Comparison of ENCODE assay signal across 8 cellular contexts in genomic region chr16:67173323-67173722, GRCh38. TPM values are rescaled to one million over a fixed set of nuclear protein-coding genes. Genes with fewer than 3 reads are reported as not detected.
DNase-seq lines count a peak whose midpoint lies in the region; ATAC-seq and TF ChIP-seq lines count a peak whose summit lies in the region.
"Had no signal": no experiment of that assay in that cellular context is flagged by ENCODE, and none has a peak within 500 bp of the region (broad histone marks: within the 10 kb centered on the region; RNA-seq: fewer than 3 reads in every experiment).

No MANE protein-coding gene starts in this region.

- H3K27me3 Mint-ChIP-seq in activated CD8-positive, alpha-beta T cell treated with anti-CD3 and anti-CD28 coated beads for 36 hours: peaks cover 68% of the 10 kb centered on the region
- peaks cover 78 to 91% of the 10 kb centered on the region in 2 donors for H3K27me3 Mint-ChIP-seq in stimulated activated naive B cell treated with anti-CD40 and anti-IgM and Interleukin-4, amounts not matched to agents 10 μg/mL and 1 μg/mL and 100 μg/mL, for 72 hours

- H3K9me3 Mint-ChIP-seq in activated CD8-positive, alpha-beta T cell treated with anti-CD3 and anti-CD28 coated beads for 36 hours: no peaks in the 10 kb centered on the region
- H3K9me3 Mint-ChIP-seq in stimulated activated naive B cell treated with anti-CD40 and anti-IgM and Interleukin-4, amounts not matched to agents 10 μg/mL and 1 μg/mL and 100 μg/mL, for 72 hours: no peaks in the 10 kb centered on the region

- H3K4me3 ChIP-seq in HFF-Myc (replicated peaks; ENCODE audit: low read depth, low read length) (peak overlapping the region; percentile 43), iPS-20b (ENCODE audit: low read length) (peak overlapping the region; percentile 66; the same call in 1 of the 2 replicates)

- no peaks in the 10 kb centered on the region for H3K9me3 ChIP-seq in iPS-20b (ENCODE audit: insufficient read depth, low read depth, low read length)

- peaks cover 13% of the 10 kb centered on the region for H3K4me1 ChIP-seq in iPS-20b (ENCODE audit: insufficient read depth, low read length)

- peaks cover 95% of the 10 kb centered on the region for H3K27me3 ChIP-seq in iPS-20b (ENCODE audit: insufficient read depth, low read length)

- H3K4me1 Mint-ChIP-seq in activated CD8-positive, alpha-beta T cell treated with anti-CD3 and anti-CD28 coated beads for 36 hours (ENCODE audit: low read depth): peaks cover 51% of the 10 kb centered on the region
- H3K4me1 Mint-ChIP-seq in stimulated activated naive B cell treated with anti-CD40 and anti-IgM and Interleukin-4, amounts not matched to agents 10 μg/mL and 1 μg/mL and 100 μg/mL, for 72 hours: peaks cover 36 to 46% of the 10 kb centered on the region in 2 donors

- no peak overlapping the region for H3K27ac ChIP-seq in iPS-20b (ENCODE audit: low read length)

- intact Hi-C loops in activated CD8-positive, alpha-beta T cell treated with anti-CD3 and anti-CD28 coated beads for 36 hours (cut with micrococcal nuclease): no loop called here

- H3K27ac Mint-ChIP-seq in activated CD8-positive, alpha-beta T cell treated with anti-CD3 and anti-CD28 coated beads for 36 hours: peak overlapping the region; percentile 32
- no peak overlapping the region for H3K27ac Mint-ChIP-seq in stimulated activated naive B cell treated with anti-CD40 and anti-IgM and Interleukin-4, amounts not matched to agents 10 μg/mL and 1 μg/mL and 100 μg/mL, for 72 hours

- no peak for ATAC-seq in activated CD8-positive, alpha-beta T cell treated with anti-CD3 and anti-CD28 coated beads for 36 hours
- ATAC-seq in stimulated activated naive B cell treated with anti-CD40 and anti-IgM and Interleukin-4, amounts not matched to agents 10 μg/mL and 1 μg/mL and 100 μg/mL, for 72 hours (replicated peaks): no peak

- TF ChIP-seq CTCF in HFF-Myc (IDR thresholded peaks at IDR 0.05; ENCODE audit: low read depth, low read length, missing control alignments): no peak
- no peak for TF ChIP-seq CTCF in activated CD8-positive, alpha-beta T cell treated with anti-CD3 and anti-CD28 coated beads for 36 hours (IDR thresholded peaks at IDR 0.05)

- POLR2A ChIA-PET in activated CD8-positive, alpha-beta T cell treated with anti-CD3 and anti-CD28 coated beads for 36 hours (lab: Charles Lee): interaction anchor here (0.8 to 9.2 kb wide), 2 partner anchors 12 to 208 kb away, joined by 3 to 67 read pairs; partner anchors contain the start of genes FBXL8 and TRADD

- peak overlapping the region; percentile 85 for H3K4me3 Mint-ChIP-seq in activated CD8-positive, alpha-beta T cell treated with anti-CD3 and anti-CD28 coated beads for 36 hours
- peak overlapping the region; percentile 80 to 83 for H3K4me3 Mint-ChIP-seq in stimulated activated naive B cell treated with anti-CD40 and anti-IgM and Interleukin-4, amounts not matched to agents 10 μg/mL and 1 μg/mL and 100 μg/mL, for 72 hours

- CTCF ChIA-PET in activated CD8-positive, alpha-beta T cell treated with anti-CD3 and anti-CD28 coated beads for 36 hours (lab: Charles Lee): interaction anchor here (1.3 to 16.0 kb wide), 3 partner anchors 12 to 155 kb away, joined by 6 to 209 read pairs (median 32); partner anchors contain the start of genes B3GNT9, FBXL8, HSF4 and TRADD

- no peaks in the 10 kb centered on the region for H3K36me3 ChIP-seq in iPS-20b (ENCODE audit: insufficient read depth, low read depth, low read length)

- DNase-seq in HFF-Myc (ENCODE audit: extremely low read depth, low read depth): no peak
- DNase-seq in activated CD8-positive, alpha-beta T cell treated with anti-CD3 and anti-CD28 coated beads for 36 hours: no peak
- DNase-seq in stimulated activated naive B cell treated with anti-CD40 and anti-IgM and Interleukin-4, amounts not matched to agents 10 μg/mL and 1 μg/mL and 100 μg/mL, for 72 hours: no peak
- no peak for DNase-seq in dedifferentiated amniotic fluid mesenchymal stem cell (ENCODE audit: extremely low spot score)
- no peak for DNase-seq in occipital lobe (lab: John Stamatoyannopoulos, UW)
- DNase-seq in activated CD4-positive, CD25-positive, alpha-beta regulatory T cell treated with anti-CD3 and anti-CD28 coated beads, Interleukin-2, amount 50 U/mL, for 72 hours: no peak
- DNase-seq: NCI-H1436 treated with DMSO at 0.1 percent for 48 hours had no signal

- H3K9ac ChIP-seq in iPS-20b (ENCODE audit: low read depth, low read length): no peak overlapping the region

- H3K36me3 Mint-ChIP-seq in activated CD8-positive, alpha-beta T cell treated with anti-CD3 and anti-CD28 coated beads for 36 hours (ENCODE audit: low read depth): peaks cover 7% of the 10 kb centered on the region
- H3K36me3 Mint-ChIP-seq in stimulated activated naive B cell treated with anti-CD40 and anti-IgM and Interleukin-4, amounts not matched to agents 10 μg/mL and 1 μg/mL and 100 μg/mL, for 72 hours: no peaks in the 10 kb centered on the region

RNA-seq across cellular contexts. Expression of gene NOL3, which starts 3.0 kb away (rescaled TPM):
- total RNA-seq in activated CD8-positive, alpha-beta T cell treated with anti-CD3 and anti-CD28 coated beads for 36 hours: 10 to 100 TPM; 24.5 to 25.3 TPM
- total RNA-seq in occipital lobe: 4.1 TPM

RNA-seq across cellular contexts. Expression of gene HSF4, which starts 8.8 kb away (rescaled TPM):
- total RNA-seq in activated CD8-positive, alpha-beta T cell treated with anti-CD3 and anti-CD28 coated beads for 36 hours: 10 to 100 TPM; 56.0 to 73.3 TPM
- 5.1 TPM for total RNA-seq in occipital lobe

RNA-seq across cellular contexts. Expression of gene MATCAP1, which starts 10.4 kb away (rescaled TPM):
- 10 to 100 TPM; 49.5 to 49.9 TPM for total RNA-seq in activated CD8-positive, alpha-beta T cell treated with anti-CD3 and anti-CD28 coated beads for 36 hours
- 49.1 TPM for total RNA-seq in occipital lobe

RNA-seq across cellular contexts. Expression of gene FBXL8, which starts 13.6 kb away (rescaled TPM):
- 10 to 100 TPM; 27.1 to 28.6 TPM for total RNA-seq in activated CD8-positive, alpha-beta T cell treated with anti-CD3 and anti-CD28 coated beads for 36 hours
- total RNA-seq in occipital lobe: 2.0 TPM

RNA-seq across cellular contexts. Expression of gene TRADD, which starts 13.6 kb away (rescaled TPM):
- 10 to 100 TPM; 28.4 to 31.2 TPM for total RNA-seq in activated CD8-positive, alpha-beta T cell treated with anti-CD3 and anti-CD28 coated beads for 36 hours
- 1.2 TPM for total RNA-seq in occipital lobe
